In genomic region chr6:159863341-159863740, GRCh38 we compare ENCODE assay signal across 2 cellular contexts.
A peak's percentile ranks its signal among the peaks of the same experiment; 100 is the strongest.
TF ChIP-seq lines count a peak whose summit lies in the region.

No MANE protein-coding gene starts in this region.

TF ChIP-seq in GM12878, 131 proteins besides CTCF, POLR2A, EP300 and RAD21:
- TF ChIP-seq CREM (IDR thresholded peaks at IDR 0.05; ENCODE audit: low read depth) (peak; percentile 44; the same call in 1 of the 2 replicates), SMC3 (IDR thresholded peaks at IDR 0.05; ENCODE audit: borderline replicate concordance, low read length) (peak; percentile 87)

TF ChIP-seq in neural cell, 6 proteins besides CTCF, POLR2A, EP300 and RAD21:
- peak; percentile 75 for TF ChIP-seq SMC3 (conservative IDR thresholded peaks at IDR 0.05; ENCODE audit: poor library complexity)
